6 cellular contexts compared by ENCODE assay signal in genomic region chr5:51028394-51028793, GRCh38.
"Had no signal": no experiment of that assay in that cellular context is flagged by ENCODE, and none has a peak within 500 bp of the region (broad histone marks: within the 10 kb centered on the region; RNA-seq: fewer than 3 reads in every experiment).

No MANE protein-coding gene starts in this region.

- DNase-seq: H9, HCEC 1CT had no signal

- ATAC-seq: GM23338, HepG2 had no signal

- FAIRE-seq: H1, H54, HepG2 had no signal
